ENCODE assay signal across 9 cellular contexts in genomic region chr16:87380875-87381274, GRCh38. TPM values are rescaled to one million over a fixed set of nuclear protein-coding genes. Genes with fewer than 3 reads are reported as not detected.
DNase-seq lines count a peak whose midpoint lies in the region; TF ChIP-seq lines count a peak whose summit lies in the region.
"Had no signal": no experiment of that assay in that cellular context is flagged by ENCODE, and none has a peak within 500 bp of the region (broad histone marks: within the 10 kb centered on the region; RNA-seq: fewer than 3 reads in every experiment).

No MANE protein-coding gene starts in this region.

- peaks cover 30% of the 10 kb centered on the region for H3K4me1 Mint-ChIP-seq in T-helper 2 cell treated with Interferon-gamma antibody and Interleukin-4, amounts not matched to agents 5 μg/mL and 100 μg/mL, for 36 hours (ENCODE audit: low read depth)

- no peak for DNase-seq in GM12864 (ENCODE audit: low read depth)
- no peak for DNase-seq in T-helper 2 cell treated with Interferon-gamma antibody and Interleukin-4, amounts not matched to agents 5 μg/mL and 100 μg/mL, for 36 hours (ENCODE audit: low spot score)
- DNase-seq in fibroblast of villous mesenchyme (ENCODE audit: low read depth), result peak; percentile 67
- no peak for DNase-seq in effector CD4-positive, alpha-beta T cell
- no peak for DNase-seq in NCI-H1092 treated with DMSO at 0.1 percent for 48 hours (lab: John Stamatoyannopoulos, UW)
- no peak for DNase-seq in dermis blood vessel endothelial cell
- no peak for DNase-seq in GM19238 (ENCODE audit: insufficient read length, low spot score)
- DNase-seq: foreskin melanocyte had no signal

- H3K27ac Mint-ChIP-seq in T-helper 2 cell treated with Interferon-gamma antibody and Interleukin-4, amounts not matched to agents 5 μg/mL and 100 μg/mL, for 36 hours, result peak overlapping the region; percentile 77

- peak overlapping the region; percentile 7 to 89 (median 88) for H3K9ac ChIP-seq in skeletal muscle tissue (ENCODE audit: low read depth in 1 of 3, low read length in 3 of 3)

- H3K9me3 ChIP-seq in skeletal muscle tissue (ENCODE audit: control insufficient read depth in 3 of 3, low read length in 3 of 3), result no peaks in the 10 kb centered on the region

- H3K27me3 Mint-ChIP-seq in T-helper 2 cell treated with Interferon-gamma antibody and Interleukin-4, amounts not matched to agents 5 μg/mL and 100 μg/mL, for 36 hours (ENCODE audit: low read depth), result peaks cover 2% of the 10 kb centered on the region

- H3K4me3 ChIP-seq in GM12864 (ENCODE audit: low read depth, low read length), result peak overlapping the region; percentile 32; the same call in 1 of the 2 replicates
- peak overlapping the region; percentile 82 for H3K4me3 ChIP-seq in fibroblast of villous mesenchyme (ENCODE audit: low read depth, low read length)
- H3K4me3 ChIP-seq in skeletal muscle tissue (ENCODE audit: low read length in 3 of 3), result peak overlapping the region; percentile 62 to 87 (median 69)

- no peaks in the 10 kb centered on the region for H3K9me3 Mint-ChIP-seq in T-helper 2 cell treated with Interferon-gamma antibody and Interleukin-4, amounts not matched to agents 5 μg/mL and 100 μg/mL, for 36 hours

- no peaks in the 10 kb centered on the region for H3K27me3 ChIP-seq in skeletal muscle tissue (ENCODE audit: control insufficient read depth in 3 of 3, insufficient read depth in 3 of 3, low read length in 3 of 3)

- H3K4me1 ChIP-seq in skeletal muscle tissue (ENCODE audit: control insufficient read depth in 3 of 3, insufficient read depth in 3 of 3, low read length in 3 of 3), result peaks cover 41 to 65% (median 46%) of the 10 kb centered on the region in 3 donors

- H3K4me3 Mint-ChIP-seq in T-helper 2 cell treated with Interferon-gamma antibody and Interleukin-4, amounts not matched to agents 5 μg/mL and 100 μg/mL, for 36 hours, result peak overlapping the region; percentile 85

- no peak for TF ChIP-seq CTCF in GM12864 (IDR thresholded peaks at IDR 0.05; ENCODE audit: low read depth, low read length, missing control alignments)
- TF ChIP-seq CTCF in fibroblast of villous mesenchyme (IDR thresholded peaks at IDR 0.05; ENCODE audit: insufficient read depth, low read depth, low read length), result no peak

- H3K36me3 Mint-ChIP-seq in T-helper 2 cell treated with Interferon-gamma antibody and Interleukin-4, amounts not matched to agents 5 μg/mL and 100 μg/mL, for 36 hours (ENCODE audit: low read depth), result peaks cover 13% of the 10 kb centered on the region

- H3K36me3 ChIP-seq in skeletal muscle tissue (ENCODE audit: control insufficient read depth in 3 of 3, insufficient read depth in 3 of 3, low read length in 3 of 3), result peaks cover 0 to 2% (median 0%) of the 10 kb centered on the region in 3 donors

- H3K27ac ChIP-seq in skeletal muscle tissue (ENCODE audit: low read depth, low read length), result peak overlapping the region; percentile 93

RNA-seq across cellular contexts. Expression of gene FBXO31, which starts 2.7 kb away (rescaled TPM):
- total RNA-seq in fibroblast of villous mesenchyme (25.9 and 26.7 TPM in 2 replicates), skeletal muscle tissue (26.6 TPM), dermis blood vessel endothelial cell (24.4 and 36.1 TPM in 2 replicates)

RNA-seq across cellular contexts. Expression of gene MAP1LC3B, which starts 11.3 kb away (rescaled TPM):
- total RNA-seq in fibroblast of villous mesenchyme (25.1 and 36.3 TPM in 2 replicates), skeletal muscle tissue (20.9 TPM), dermis blood vessel endothelial cell (23.3 and 44.8 TPM in 2 replicates)

Comparison
In these comparisons a context has a peak if more than half of its experiments do, and no peak if none do; other contexts are left out.
1. H3K4me3 ChIP-seq: peak in every context shown above with its lines; median percentile 82 in fibroblast of villous mesenchyme; 69 in skeletal muscle tissue; 32 in GM12864.